In the genomic region with DNA sequence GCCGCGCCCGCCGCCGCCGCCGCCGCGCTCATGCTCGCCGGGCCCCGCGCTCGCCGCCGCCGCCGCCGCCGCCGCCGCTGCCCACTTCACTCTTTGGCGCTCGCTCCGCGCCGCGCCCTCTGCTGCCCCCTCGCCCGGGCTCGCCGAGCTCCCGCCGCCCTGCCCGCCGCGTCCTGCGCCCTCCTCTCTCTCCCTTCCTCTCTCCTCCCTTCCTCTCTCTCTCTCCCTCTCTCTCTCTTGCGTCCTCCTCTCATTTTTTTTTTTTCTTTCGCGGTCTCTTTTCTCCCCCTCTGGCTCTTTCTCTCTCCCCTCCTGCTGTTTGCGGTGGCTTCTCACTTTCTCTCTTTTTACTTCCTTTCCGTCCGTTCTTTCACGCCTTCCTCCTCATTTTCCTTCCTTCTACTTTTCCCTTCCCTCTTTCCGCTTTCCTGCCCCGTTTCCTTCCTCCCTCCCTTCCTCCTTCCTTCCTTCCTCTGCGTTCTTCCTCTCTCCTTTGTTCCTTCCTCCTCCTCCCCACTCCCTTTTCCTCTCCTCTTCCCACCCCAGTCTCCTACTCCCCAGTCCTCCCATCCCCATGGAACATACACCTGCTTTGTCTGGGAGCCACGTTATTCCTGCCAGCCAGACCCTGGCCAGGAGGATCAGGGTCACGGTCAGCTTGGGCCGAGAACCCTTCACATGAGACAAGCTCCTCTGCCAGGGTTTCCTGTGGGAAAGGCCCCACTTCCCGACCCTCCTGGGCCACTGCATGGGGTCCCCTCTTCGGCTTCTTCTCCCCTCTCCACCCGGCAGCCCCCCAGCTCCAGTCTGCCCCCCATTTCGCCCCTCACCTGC, we compare ENCODE assay signal across 8 cellular contexts. TPM values are rescaled to one million over a fixed set of nuclear protein-coding genes. Genes with fewer than 3 reads are reported as not detected.
A peak's percentile ranks its signal among the peaks of the same experiment; 100 is the strongest.
DNase-seq lines count a peak whose midpoint lies in the region; ATAC-seq, FAIRE-seq and TF ChIP-seq lines count a peak whose summit lies in the region.

No MANE protein-coding gene starts in this region.

- no peaks in the 10 kb centered on the region for H3K9me3 ChIP-seq in A549

- H3K4me1 ChIP-seq in A549: peaks cover 18% of the 10 kb centered on the region

- no peak for TF ChIP-seq EP300 in A549 (IDR thresholded peaks at IDR 0.05)

- CTCF ChIA-PET in A549 (lab: Yijun Ruan, JAX): interaction anchor here (0.5 to 1.7 kb wide), 5 partner anchors 16 to 339 kb away, joined by 3 to 7 read pairs (median 3); no protein-coding TSS in a partner anchor

- FAIRE-seq in A549 (lab: Jason Lieb, UNC): no peak

- ATAC-seq in A549: peak; percentile 56 to 73; a peak in 4 of 6 replicates
- ATAC-seq in activated naive CD8-positive, alpha-beta T cell treated with anti-CD3 and anti-CD28 coated beads, Interleukin-2, amount 50 U/mL, for 24 hours: no peak
- ATAC-seq in GM18870 (IDR thresholded peaks at IDR 0.05; ENCODE audit: unreplicated experiment): no peak
- ATAC-seq in HG03280 (IDR thresholded peaks at IDR 0.05; ENCODE audit: unreplicated experiment): no peak
- ATAC-seq in GM19395 (IDR thresholded peaks at IDR 0.05; ENCODE audit: unreplicated experiment): no peak

- no peaks in the 10 kb centered on the region for H3K9me3 Mint-ChIP-seq in activated naive CD8-positive, alpha-beta T cell treated with anti-CD3 and anti-CD28 coated beads, Interleukin-2, amount 50 U/mL, for 24 hours

- peak overlapping the region; percentile 57 to 98; a peak in 4 of 6 replicates for H3K27ac ChIP-seq in A549

- H3K4me2 ChIP-seq in A549: peak overlapping the region; percentile 96

- DNase-seq in A549 (ENCODE audit: low read depth in 1 of 2, low spot score in 1 of 2) (peak; percentile 16 to 22), ELF-1 (ENCODE audit: low read depth, low spot score) (peak; percentile 31), iPS-NIHi11 (ENCODE audit: low spot score) (peak; percentile 67), germinal center (ENCODE audit: low spot score) (no peak)
- peak; percentile 21 for DNase-seq in activated naive CD8-positive, alpha-beta T cell treated with anti-CD3 and anti-CD28 coated beads, Interleukin-2, amount 50 U/mL, for 24 hours

- peak overlapping the region; percentile 61 for H3K4me3 Mint-ChIP-seq in activated naive CD8-positive, alpha-beta T cell treated with anti-CD3 and anti-CD28 coated beads, Interleukin-2, amount 50 U/mL, for 24 hours

- peak overlapping the region; percentile 39 for H3K4me3 ChIP-seq in A549

- H3K4me1 Mint-ChIP-seq in activated naive CD8-positive, alpha-beta T cell treated with anti-CD3 and anti-CD28 coated beads, Interleukin-2, amount 50 U/mL, for 24 hours: peaks cover 12% of the 10 kb centered on the region

- no peak overlapping the region for H3K27ac Mint-ChIP-seq in activated naive CD8-positive, alpha-beta T cell treated with anti-CD3 and anti-CD28 coated beads, Interleukin-2, amount 50 U/mL, for 24 hours

- peaks cover 41% of the 10 kb centered on the region for H3K27me3 Mint-ChIP-seq in activated naive CD8-positive, alpha-beta T cell treated with anti-CD3 and anti-CD28 coated beads, Interleukin-2, amount 50 U/mL, for 24 hours

- no peak for TF ChIP-seq CTCF in A549 (IDR thresholded peaks at IDR 0.05)

- no peak for TF ChIP-seq RAD21 in A549 (conservative IDR thresholded peaks at IDR 0.05 in 1 of 2, IDR thresholded peaks at IDR 0.05 in 1 of 2)

- TF ChIP-seq POLR2A in A549 (IDR thresholded peaks at IDR 0.05; ENCODE audit: low read length): no peak

- POLR2A ChIA-PET in A549 (lab: Yijun Ruan, JAX): no interaction called here

- 12% methylated on average over 28 of the region's 55 CpGs for WGBS in A549 (ENCODE audit: missing lambda C conversion rate)

- no peaks in the 10 kb centered on the region for H3K36me3 Mint-ChIP-seq in activated naive CD8-positive, alpha-beta T cell treated with anti-CD3 and anti-CD28 coated beads, Interleukin-2, amount 50 U/mL, for 24 hours (ENCODE audit: low read depth)

TF ChIP-seq in A549, 52 proteins besides CTCF, POLR2A, EP300 and RAD21:
- TF ChIP-seq POLR2AphosphoS2 (conservative IDR thresholded peaks at IDR 0.05; ENCODE audit: low read length): no peak
- TF ChIP-seq KDM5A (IDR thresholded peaks at IDR 0.05): no peak
- TF ChIP-seq TFCP2L1 (CRISPR knock-in tag; IDR thresholded peaks at IDR 0.05): no peak
- TF ChIP-seq, protein P1, sequence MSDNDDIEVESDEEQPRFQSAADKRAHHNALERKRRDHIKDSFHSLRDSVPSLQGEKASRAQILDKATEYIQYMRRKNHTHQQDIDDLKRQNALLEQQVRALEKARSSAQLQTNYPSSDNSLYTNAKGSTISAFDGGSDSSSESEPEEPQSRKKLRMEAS (IDR thresholded peaks at IDR 0.05): no peak
- TF ChIP-seq CHD2 (IDR thresholded peaks at IDR 0.05; ENCODE audit: low read length, partially characterized antibody): no peak
- TF ChIP-seq, protein P2, sequence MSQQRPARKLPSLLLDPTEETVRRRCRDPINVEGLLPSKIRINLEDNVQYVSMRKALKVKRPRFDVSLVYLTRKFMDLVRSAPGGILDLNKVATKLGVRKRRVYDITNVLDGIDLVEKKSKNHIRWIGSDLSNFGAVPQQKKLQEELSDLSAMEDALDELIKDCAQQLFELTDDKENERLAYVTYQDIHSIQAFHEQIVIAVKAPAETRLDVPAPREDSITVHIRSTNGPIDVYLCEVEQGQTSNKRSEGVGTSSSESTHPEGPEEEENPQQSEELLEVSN (IDR thresholded peaks at IDR 0.05; ENCODE audit: borderline replicate concordance, low read depth): no peak
- no peak for TF ChIP-seq PHF8 (IDR thresholded peaks at IDR 0.05; ENCODE audit: borderline replicate concordance, low read depth)
- no peak for TF ChIP-seq EHF (CRISPR knock-in tag; IDR thresholded peaks at IDR 0.05)
- no peak for TF ChIP-seq JUNB (IDR thresholded peaks at IDR 0.05)
- TF ChIP-seq MYC (IDR thresholded peaks at IDR 0.05; ENCODE audit: borderline replicate concordance, low read length): no peak
- TF ChIP-seq ZNF302 (CRISPR knock-in tag; IDR thresholded peaks at IDR 0.05): no peak
- no peak for TF ChIP-seq BHLHE40 (IDR thresholded peaks at IDR 0.05; ENCODE audit: low read depth, low read length)
- TF ChIP-seq SREBF2 (IDR thresholded peaks at IDR 0.05): no peak

RNA-seq across cellular contexts. Expression of a gene that starts 19.3 kb away (rescaled TPM):
- polyA plus RNA-seq in A549 (2011; rRNA removed): 0.61 and 0.79 TPM in 2 replicates
- polyA plus RNA-seq in A549 (2012; cell fraction: cytosol; rRNA removed): 0.56 and 0.80 TPM in 2 replicates
- 0.74 and 0.80 TPM in 2 replicates for polyA plus RNA-seq in A549 (2012; cell fraction: nucleus; rRNA removed)
- 1.9 to 2.4 TPM (median 2.2 TPM) in 3 replicates for polyA plus RNA-seq in A549 (2017; fragmentation: RNase III; extraction: RNeasy Plus Mini Kit Qiagen cat#74134 plus additional on column Dnase treatment)
- 1.3 and 1.4 TPM in 2 replicates for polyA minus RNA-seq in A549 (2011; rRNA and poly(A)+ RNA removed)

Comparison
In these comparisons a context has a peak if more than half of its experiments do, and no peak if none do; other contexts are left out.
1. ATAC-seq: peak in A549 (2 of 2); none in activated naive CD8-positive, alpha-beta T cell treated with anti-CD3 and anti-CD28 coated beads, Interleukin-2, amount 50 U/mL, for 24 hours (single experiment), GM18870 (single experiment), HG03280 (single experiment) and GM19395 (single experiment).